ENCODE assay signal across 8 cellular contexts in the genomic region with DNA sequence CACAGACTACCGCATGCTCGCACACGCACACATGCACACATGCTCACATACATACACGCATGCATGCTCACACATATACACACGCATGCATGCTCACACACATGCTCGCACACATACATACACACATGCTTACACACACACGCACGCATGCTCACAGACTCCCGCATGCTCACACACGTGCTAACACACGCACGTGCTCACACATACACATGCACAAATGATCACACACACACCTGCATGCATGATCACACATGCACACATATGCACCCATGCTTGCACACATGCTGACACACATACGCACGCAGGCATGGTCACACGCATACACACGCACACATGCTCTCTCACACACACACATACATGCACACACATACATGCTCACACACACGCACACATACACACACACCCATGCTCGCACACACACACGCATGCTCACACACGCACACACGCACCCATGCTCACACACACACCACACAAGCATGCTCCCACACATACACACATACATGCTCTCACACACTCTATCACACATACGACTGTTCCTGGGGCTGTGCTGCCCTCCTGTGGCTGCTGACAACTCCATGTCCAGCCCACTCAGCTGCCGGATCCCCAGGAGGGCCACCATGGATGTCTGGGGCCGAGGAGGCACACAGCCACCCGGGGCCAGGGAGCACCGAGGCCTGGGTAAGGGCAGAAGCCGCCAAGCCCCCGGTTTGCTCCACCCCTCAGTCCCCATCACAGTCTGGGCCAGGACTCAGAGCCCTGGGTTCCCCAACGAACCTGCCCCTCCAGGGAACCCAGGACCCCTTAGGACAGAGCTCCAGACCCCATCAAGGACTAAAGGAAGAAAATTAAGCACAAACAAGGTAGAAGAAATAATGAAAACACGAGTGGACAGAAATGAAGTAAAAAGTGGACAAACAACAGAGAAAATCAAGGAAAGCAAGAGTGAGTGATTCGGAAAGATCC. TPM values are rescaled to one million over a fixed set of nuclear protein-coding genes. Genes with fewer than 3 reads are reported as not detected.
DNase-seq lines count a peak whose midpoint lies in the region; ATAC-seq and TF ChIP-seq lines count a peak whose summit lies in the region.

No MANE protein-coding gene starts in this region.

- POLR2A ChIA-PET in WTC11 (lab: Charles Lee): no interaction called here

- H3K27me3 Mint-ChIP-seq in WTC11 (ENCODE audit: low read depth): no peaks in the 10 kb centered on the region

- CTCF ChIA-PET in WTC11 (lab: Charles Lee): interaction anchor here (0.6 to 1.4 kb wide), 21 partner anchors 10 to 268 kb away, joined by 3 to 71 read pairs (median 4); partner anchors contain the start of gene DNLZ

- H3K4me3 Mint-ChIP-seq in WTC11: no peak overlapping the region

- peak; percentile 57 for ATAC-seq in WTC11
- no peak for ATAC-seq in HG02840 (IDR thresholded peaks at IDR 0.05; ENCODE audit: low FRiP score, unreplicated experiment)

- H3K27ac Mint-ChIP-seq in WTC11: no peak overlapping the region

- H3K27me3 ChIP-seq in kidney epithelial cell (ENCODE audit: control insufficient read depth, insufficient read depth, low read length): peaks cover 8% of the 10 kb centered on the region

- no peaks in the 10 kb centered on the region for H3K36me3 Mint-ChIP-seq in WTC11

- TF ChIP-seq CTCF in WTC11 (IDR thresholded peaks at IDR 0.05) (0 out of 2 replicates have a peak, but pooled peaks have one; percentile 51), kidney epithelial cell (IDR thresholded peaks at IDR 0.05; ENCODE audit: insufficient read depth, low read length, poor library complexity, severe bottlenecking) (peak; percentile 84)

- no peaks in the 10 kb centered on the region for H3K4me1 Mint-ChIP-seq in WTC11

- H3K36me3 ChIP-seq in kidney epithelial cell (ENCODE audit: control insufficient read depth, insufficient read depth, low read length): no peaks in the 10 kb centered on the region

- H3K4me3 ChIP-seq in kidney epithelial cell (ENCODE audit: low read depth, low read length): no peak overlapping the region

- in situ Hi-C loops in T47D (cut with HindIII; ENCODE audit: low pct_unique_long_range_greater_than_20kb, low sequenced_read_pairs): no loop called here

- DNase-seq in DMS 273 (lab: John Stamatoyannopoulos, UW; ENCODE audit: unreplicated experiment) (peak; percentile 82), DMS 273 treated with DMSO at 0.1 percent for 48 hours (lab: John Stamatoyannopoulos, UW) (no peak), NCI-H2171 (lab: John Stamatoyannopoulos, UW) (peak; percentile 77), WTC11 (ENCODE audit: low spot score) (peak; percentile 78), T47D (ENCODE audit: low read depth in 1 of 2, low spot score in 1 of 2) (peak; percentile 85 to 88), kidney epithelial cell (ENCODE audit: low read depth) (no peak)
- peak; percentile 70 to 77 for DNase-seq in stimulated activated CD4-positive, alpha-beta T cell treated with anti-CD3 and anti-CD28 coated beads, Interleukin-2, amount 100 ng/mL, for 24 hours

- no peaks in the 10 kb centered on the region for H3K9me3 Mint-ChIP-seq in WTC11

TF ChIP-seq in WTC11, 78 proteins besides CTCF, POLR2A, EP300 and RAD21:
- TF ChIP-seq, protein P1, sequence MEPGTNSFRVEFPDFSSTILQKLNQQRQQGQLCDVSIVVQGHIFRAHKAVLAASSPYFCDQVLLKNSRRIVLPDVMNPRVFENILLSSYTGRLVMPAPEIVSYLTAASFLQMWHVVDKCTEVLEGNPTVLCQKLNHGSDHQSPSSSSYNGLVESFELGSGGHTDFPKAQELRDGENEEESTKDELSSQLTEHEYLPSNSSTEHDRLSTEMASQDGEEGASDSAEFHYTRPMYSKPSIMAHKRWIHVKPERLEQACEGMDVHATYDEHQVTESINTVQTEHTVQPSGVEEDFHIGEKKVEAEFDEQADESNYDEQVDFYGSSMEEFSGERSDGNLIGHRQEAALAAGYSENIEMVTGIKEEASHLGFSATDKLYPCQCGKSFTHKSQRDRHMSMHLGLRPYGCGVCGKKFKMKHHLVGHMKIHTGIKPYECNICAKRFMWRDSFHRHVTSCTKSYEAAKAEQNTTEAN (CRISPR knock-in tag; IDR thresholded peaks at IDR 0.05): peak; percentile 63; the same call in 1 of the 2 replicates
- TF ChIP-seq E2F5 (CRISPR knock-in tag; IDR thresholded peaks at IDR 0.05) (no peak), TCF7 (CRISPR knock-in tag; IDR thresholded peaks at IDR 0.05; ENCODE audit: low read depth) (peak; percentile 85; the same call in 1 of the 2 replicates), MYBL2 (CRISPR knock-in tag; IDR thresholded peaks at IDR 0.05) (no peak), SOX15 (CRISPR knock-in tag; IDR thresholded peaks at IDR 0.05) (no peak), NFE2L1 (CRISPR knock-in tag; IDR thresholded peaks at IDR 0.05) (no peak), NFYB (CRISPR knock-in tag; conservative IDR thresholded peaks at IDR 0.05; ENCODE audit: low read depth) (no peak), ZBTB21 (CRISPR knock-in tag; IDR thresholded peaks at IDR 0.05; ENCODE audit: borderline replicate concordance) (no peak), PRRX2 (CRISPR knock-in tag; IDR thresholded peaks at IDR 0.05) (no peak), CREM (CRISPR knock-in tag; IDR thresholded peaks at IDR 0.05) (no peak), TEAD1 (CRISPR knock-in tag; IDR thresholded peaks at IDR 0.05) (0 out of 2 replicates have a peak, but pooled peaks have one; percentile 42), FOXP1 (CRISPR knock-in tag; IDR thresholded peaks at IDR 0.05; ENCODE audit: borderline replicate concordance) (no peak), ZNF423 (CRISPR knock-in tag; IDR thresholded peaks at IDR 0.05) (peak; percentile 15; the same call in 1 of the 2 replicates), NFATC4 (CRISPR knock-in tag; IDR thresholded peaks at IDR 0.05) (no peak), JAZF1 (CRISPR knock-in tag; IDR thresholded peaks at IDR 0.05) (no peak), GTF2I (CRISPR knock-in tag; conservative IDR thresholded peaks at IDR 0.05) (no peak), KAT7 (CRISPR knock-in tag; IDR thresholded peaks at IDR 0.05; ENCODE audit: borderline replicate concordance) (no peak), ATF3 (CRISPR knock-in tag; conservative IDR thresholded peaks at IDR 0.05) (no peak; the same call in 1 of the 2 replicates)
- TF ChIP-seq, protein P2, sequence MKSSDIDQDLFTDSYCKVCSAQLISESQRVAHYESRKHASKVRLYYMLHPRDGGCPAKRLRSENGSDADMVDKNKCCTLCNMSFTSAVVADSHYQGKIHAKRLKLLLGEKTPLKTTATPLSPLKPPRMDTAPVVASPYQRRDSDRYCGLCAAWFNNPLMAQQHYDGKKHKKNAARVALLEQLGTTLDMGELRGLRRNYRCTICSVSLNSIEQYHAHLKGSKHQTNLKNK (CRISPR knock-in tag; IDR thresholded peaks at IDR 0.05): no peak
- TF ChIP-seq, protein P3, sequence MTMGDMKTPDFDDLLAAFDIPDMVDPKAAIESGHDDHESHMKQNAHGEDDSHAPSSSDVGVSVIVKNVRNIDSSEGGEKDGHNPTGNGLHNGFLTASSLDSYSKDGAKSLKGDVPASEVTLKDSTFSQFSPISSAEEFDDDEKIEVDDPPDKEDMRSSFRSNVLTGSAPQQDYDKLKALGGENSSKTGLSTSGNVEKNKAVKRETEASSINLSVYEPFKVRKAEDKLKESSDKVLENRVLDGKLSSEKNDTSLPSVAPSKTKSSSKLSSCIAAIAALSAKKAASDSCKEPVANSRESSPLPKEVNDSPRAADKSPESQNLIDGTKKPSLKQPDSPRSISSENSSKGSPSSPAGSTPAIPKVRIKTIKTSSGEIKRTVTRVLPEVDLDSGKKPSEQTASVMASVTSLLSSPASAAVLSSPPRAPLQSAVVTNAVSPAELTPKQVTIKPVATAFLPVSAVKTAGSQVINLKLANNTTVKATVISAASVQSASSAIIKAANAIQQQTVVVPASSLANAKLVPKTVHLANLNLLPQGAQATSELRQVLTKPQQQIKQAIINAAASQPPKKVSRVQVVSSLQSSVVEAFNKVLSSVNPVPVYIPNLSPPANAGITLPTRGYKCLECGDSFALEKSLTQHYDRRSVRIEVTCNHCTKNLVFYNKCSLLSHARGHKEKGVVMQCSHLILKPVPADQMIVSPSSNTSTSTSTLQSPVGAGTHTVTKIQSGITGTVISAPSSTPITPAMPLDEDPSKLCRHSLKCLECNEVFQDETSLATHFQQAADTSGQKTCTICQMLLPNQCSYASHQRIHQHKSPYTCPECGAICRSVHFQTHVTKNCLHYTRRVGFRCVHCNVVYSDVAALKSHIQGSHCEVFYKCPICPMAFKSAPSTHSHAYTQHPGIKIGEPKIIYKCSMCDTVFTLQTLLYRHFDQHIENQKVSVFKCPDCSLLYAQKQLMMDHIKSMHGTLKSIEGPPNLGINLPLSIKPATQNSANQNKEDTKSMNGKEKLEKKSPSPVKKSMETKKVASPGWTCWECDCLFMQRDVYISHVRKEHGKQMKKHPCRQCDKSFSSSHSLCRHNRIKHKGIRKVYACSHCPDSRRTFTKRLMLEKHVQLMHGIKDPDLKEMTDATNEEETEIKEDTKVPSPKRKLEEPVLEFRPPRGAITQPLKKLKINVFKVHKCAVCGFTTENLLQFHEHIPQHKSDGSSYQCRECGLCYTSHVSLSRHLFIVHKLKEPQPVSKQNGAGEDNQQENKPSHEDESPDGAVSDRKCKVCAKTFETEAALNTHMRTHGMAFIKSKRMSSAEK (CRISPR knock-in tag; IDR thresholded peaks at IDR 0.05; ENCODE audit: borderline replicate concordance): no peak

RNA-seq across cellular contexts. Expression of gene EGFL7, which starts 31.4 kb away (rescaled TPM):
- 54.6 to 64.9 TPM (median 62.8 TPM) in 3 replicates for total RNA-seq in WTC11 (2021)
- 56.2 and 58.7 TPM in 2 replicates for total RNA-seq in kidney epithelial cell

RNA-seq across cellular contexts. Expression of gene AGPAT2, which starts 55.9 kb away (rescaled TPM):
- total RNA-seq in WTC11 (2021) (40.2 to 42.2 TPM (median 41.2 TPM) in 3 replicates), kidney epithelial cell (72.9 and 81.2 TPM in 2 replicates)

Comparison
In these comparisons a context has a peak if more than half of its experiments do, and no peak if none do; other contexts are left out.
1. DNase-seq: peak in DMS 273 (single experiment), NCI-H2171 (single experiment), WTC11 (single experiment), T47D (2 of 2) and stimulated activated CD4-positive, alpha-beta T cell treated with anti-CD3 and anti-CD28 coated beads, Interleukin-2, amount 100 ng/mL, for 24 hours (2 of 2); none in DMS 273 treated with DMSO at 0.1 percent for 48 hours (single experiment) and kidney epithelial cell (single experiment).